Comparison of ENCODE assay signal across 7 cellular contexts in the genomic region with DNA sequence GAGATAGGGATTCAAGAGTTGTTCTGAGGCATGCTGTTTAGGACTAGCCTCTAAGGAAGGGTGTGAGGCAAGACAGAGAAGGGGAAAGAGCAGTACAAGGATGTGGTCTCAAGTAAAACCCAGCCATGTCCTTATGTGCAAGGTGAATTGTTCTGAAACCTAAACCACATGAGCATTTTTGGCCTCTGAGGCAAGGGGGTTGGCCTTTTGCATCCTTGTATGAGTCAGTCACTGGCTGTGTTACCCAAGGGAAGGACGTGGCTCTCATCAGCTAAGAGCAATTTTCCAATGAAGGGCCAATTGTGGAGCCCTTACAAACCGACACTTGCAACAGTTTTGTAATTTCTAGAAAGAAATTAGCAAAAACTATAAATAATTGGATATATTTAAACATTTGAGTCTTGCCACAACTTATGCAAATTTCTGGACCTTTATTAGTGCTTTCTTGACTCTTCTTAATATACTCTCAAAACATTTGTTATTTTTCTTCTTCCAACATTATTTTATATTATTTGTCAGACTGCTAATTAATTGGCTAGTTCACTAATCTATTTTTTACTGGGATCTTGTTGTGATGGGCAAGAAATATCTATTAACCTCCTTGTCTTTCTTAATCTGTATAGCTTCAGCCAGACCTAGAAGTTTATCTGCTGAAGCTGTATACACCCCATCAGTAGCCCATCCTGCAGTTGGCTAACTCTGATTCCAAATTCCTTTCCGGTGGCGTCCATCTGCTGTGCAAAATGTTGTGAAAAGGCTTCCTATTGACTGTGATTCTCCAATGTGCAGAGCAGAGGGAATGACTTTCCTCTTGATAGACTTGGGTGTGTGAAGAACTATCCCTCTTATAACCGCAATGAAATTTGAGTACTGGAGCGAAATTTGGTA.
A peak's percentile ranks its signal among the peaks of the same experiment; 100 is the strongest.
DNase-seq lines count a peak whose midpoint lies in the region; ATAC-seq and TF ChIP-seq lines count a peak whose summit lies in the region.

No MANE protein-coding gene starts in this region.

- intact Hi-C loops in PC-3 (cut with micrococcal nuclease): no loop called here
- intact Hi-C loops in lower lobe of right lung (cut with DNase I): no loop called here

- ATAC-seq in GM19043 (IDR thresholded peaks at IDR 0.05; ENCODE audit: low read depth, unreplicated experiment) (peak; percentile 98), HG02852 (IDR thresholded peaks at IDR 0.05; ENCODE audit: unreplicated experiment) (peak; percentile 98), PC-3 (peak; percentile 87), lower lobe of right lung (peak; percentile 43 to 53)
- no peak for ATAC-seq in effector memory CD8-positive, alpha-beta T cell (replicated peaks)

- H3K36me3 Mint-ChIP-seq in effector memory CD8-positive, alpha-beta T cell (ENCODE audit: insufficient read depth): no peaks in the 10 kb centered on the region

- H3F3A ChIP-seq in PC-3 (ENCODE audit: low read length, unreplicated experiment): no peaks in the 10 kb centered on the region

- no TSS peak for BruUV-seq in PC-3 (replicated peaks; lab: Mats Ljungman, UMichigan)

- CTCF ChIA-PET in PC-3 (lab: Charles Lee): no interaction called here

- no peaks in the 10 kb centered on the region for H3K27me3 Mint-ChIP-seq in effector memory CD8-positive, alpha-beta T cell

- no peak overlapping the region for H2AFZ ChIP-seq in PC-3 (ENCODE audit: low read length)

- no peaks in the 10 kb centered on the region for H4K20me1 ChIP-seq in PC-3 (ENCODE audit: low read length)

- no peak overlapping the region for H3K4me2 ChIP-seq in PC-3 (ENCODE audit: low read length)

- DNase-seq in PC-3 (peak; percentile 58), lower lobe of right lung (no peak), coronary artery (ENCODE audit: low spot score) (no peak), GF-D8 (lab: John Stamatoyannopoulos, UW) (no peak)
- no peak for DNase-seq in effector memory CD8-positive, alpha-beta T cell

- POLR2A ChIA-PET in PC-3 (lab: Charles Lee; ENCODE audit: unreplicated experiment): no interaction called here

- no peak overlapping the region for H3K4me3 Mint-ChIP-seq in effector memory CD8-positive, alpha-beta T cell

- H3K4me3 ChIP-seq in PC-3 (ENCODE audit: low read length) (no peak overlapping the region), lower lobe of right lung (no peak overlapping the region), coronary artery (no peak overlapping the region)

- TF ChIP-seq CTCF in PC-3 (conservative IDR thresholded peaks at IDR 0.05; ENCODE audit: low read depth, low read length) (no peak), lower lobe of right lung (IDR thresholded peaks at IDR 0.05) (no peak), coronary artery (IDR thresholded peaks at IDR 0.05) (no peak)

- H3K9me3 Mint-ChIP-seq in effector memory CD8-positive, alpha-beta T cell: no peaks in the 10 kb centered on the region

- H3K9me2 ChIP-seq in PC-3 (replicated peaks; ENCODE audit: low read length): no peaks in the 10 kb centered on the region

- no peak overlapping the region for H3K27ac Mint-ChIP-seq in effector memory CD8-positive, alpha-beta T cell

- H3K4me1 ChIP-seq in PC-3 (ENCODE audit: insufficient read depth, low read length): peaks cover 4% of the 10 kb centered on the region; the same call in 1 of the 2 replicates
- H3K4me1 ChIP-seq in lower lobe of right lung: no peaks in the 10 kb centered on the region

- H3K36me3 ChIP-seq in PC-3 (ENCODE audit: low read depth, low read length): no peaks in the 10 kb centered on the region
- H3K36me3 ChIP-seq in lower lobe of right lung: no peaks in the 10 kb centered on the region

- H3K9ac ChIP-seq in PC-3 (ENCODE audit: low read length): no peak overlapping the region

- H3K9me3 ChIP-seq in PC-3 (ENCODE audit: low read length) (no peaks in the 10 kb centered on the region), lower lobe of right lung (no peaks in the 10 kb centered on the region)

- no peaks in the 10 kb centered on the region for H3K79me2 ChIP-seq in PC-3 (ENCODE audit: low read length)

- no peaks in the 10 kb centered on the region for H3K4me1 Mint-ChIP-seq in effector memory CD8-positive, alpha-beta T cell (ENCODE audit: low read depth in 2 of 2)

- H3K27me3 ChIP-seq in PC-3 (ENCODE audit: low read length) (0 out of 2 replicates have a peak, but pooled peaks cover 11% of the 10 kb centered on the region), lower lobe of right lung (ENCODE audit: low read depth) (no peaks in the 10 kb centered on the region)

- no peak overlapping the region for H3K27ac ChIP-seq in PC-3 (ENCODE audit: low read length)
- no peak overlapping the region for H3K27ac ChIP-seq in lower lobe of right lung
- no peak overlapping the region for H3K27ac ChIP-seq in coronary artery
